ENCODE assay signal across 11 cellular contexts in genomic region chr1:1063261-1063944, GRCh38. TPM values are rescaled to one million over a fixed set of nuclear protein-coding genes. Genes with fewer than 3 reads are reported as not detected.
DNase-seq lines count a peak whose midpoint lies in the region; ATAC-seq and TF ChIP-seq lines count a peak whose summit lies in the region.
"Had no signal": no experiment of that assay in that cellular context is flagged by ENCODE, and none has a peak within 500 bp of the region (broad histone marks: within the 10 kb centered on the region; RNA-seq: fewer than 3 reads in every experiment).

No MANE protein-coding gene starts in this region.

- no peak overlapping the region; the same call in 1 of the 2 replicates for H3K27ac ChIP-seq in IMR-90 (ENCODE audit: insufficient read depth, low read length)
- H3K27ac ChIP-seq: uterus had no signal

- H3K9me3 Mint-ChIP-seq in activated T-cell treated with anti-CD3 and anti-CD28 coated beads, Interleukin-2, amount 50 U/mL, for 24 hours, result no peaks in the 10 kb centered on the region
- no peaks in the 10 kb centered on the region for H3K9me3 Mint-ChIP-seq in activated naive CD8-positive, alpha-beta T cell treated with anti-CD3 and anti-CD28 coated beads, Interleukin-2, amount 10 ng/mL, durations not matched to agents 7 days and 5 days

- H3K4me3 Mint-ChIP-seq in activated T-cell treated with anti-CD3 and anti-CD28 coated beads, Interleukin-2, amount 50 U/mL, for 24 hours, result peak overlapping the region; percentile 78
- H3K4me3 Mint-ChIP-seq in activated naive CD8-positive, alpha-beta T cell treated with anti-CD3 and anti-CD28 coated beads, Interleukin-2, amount 10 ng/mL, durations not matched to agents 7 days and 5 days, result peak overlapping the region; percentile 87

- ATAC-seq in IMR-90 (ENCODE audit: low read depth), result no peak
- ATAC-seq in activated naive CD8-positive, alpha-beta T cell treated with anti-CD3 and anti-CD28 coated beads, Interleukin-2, amount 10 ng/mL, durations not matched to agents 7 days and 5 days (ENCODE audit: low read depth), result no peak

- H3K36me3 Mint-ChIP-seq in activated T-cell treated with anti-CD3 and anti-CD28 coated beads, Interleukin-2, amount 50 U/mL, for 24 hours (ENCODE audit: low read depth), result peaks cover 18% of the 10 kb centered on the region
- H3K36me3 Mint-ChIP-seq in activated naive CD8-positive, alpha-beta T cell treated with anti-CD3 and anti-CD28 coated beads, Interleukin-2, amount 10 ng/mL, durations not matched to agents 7 days and 5 days, result peaks cover 11% of the 10 kb centered on the region

- dilution Hi-C loops in IMR-90 (cut with HindIII; ENCODE audit: low sequenced_read_pairs, unreplicated experiment), result no loop called here

- peaks cover 16% of the 10 kb centered on the region for H3K27me3 Mint-ChIP-seq in activated T-cell treated with anti-CD3 and anti-CD28 coated beads, Interleukin-2, amount 50 U/mL, for 24 hours
- H3K27me3 Mint-ChIP-seq in activated naive CD8-positive, alpha-beta T cell treated with anti-CD3 and anti-CD28 coated beads, Interleukin-2, amount 10 ng/mL, durations not matched to agents 7 days and 5 days, result peaks cover under 1% of the 10 kb centered on the region

- H4K91ac ChIP-seq in IMR-90 (ENCODE audit: insufficient read depth, low read depth, low read length), result no peak overlapping the region

- H3K79me1 ChIP-seq in IMR-90 (ENCODE audit: low read depth in 1 of 2, low read length in 2 of 2), result 0 out of 4 replicates have a peak, but pooled peaks cover 0 to 4% of the 10 kb centered on the region in 2 experiments

- POLR2A ChIA-PET in IMR-90 (lab: Charles Lee; ENCODE audit: unreplicated experiment), result no interaction called here
- POLR2A ChIA-PET in activated naive CD8-positive, alpha-beta T cell treated with anti-CD3 and anti-CD28 coated beads, Interleukin-2, amount 10 ng/mL, durations not matched to agents 7 days and 5 days (lab: Charles Lee), result interaction anchor here (0.9 to 5.0 kb wide), 8 partner anchors 11 to 312 kb away, joined by 3 to 46 read pairs (median 4); partner anchors contain the start of genes AURKAIP1, ISG15 and RNF223

- H3K23ac ChIP-seq in IMR-90 (ENCODE audit: low read depth, low read length), result no peak overlapping the region

- 0 out of 2 replicates have a peak overlapping the region, but pooled peaks have one; percentile 61 for H2BK20ac ChIP-seq in IMR-90 (ENCODE audit: low read depth, low read length)

- H3K18ac ChIP-seq in IMR-90 (ENCODE audit: low read depth, low read length), result no peak overlapping the region

- peak overlapping the region; percentile 100 for H2AK5ac ChIP-seq in IMR-90 (ENCODE audit: low read depth, low read length)

- 81% methylated on average over 7 of the region's 24 CpGs; no CpG with 5 or more reads in 1 of the 2 experiments for WGBS in IMR-90 (ENCODE audit: extremely low coverage in 2 of 2, insufficient read length in 1 of 2), 2 experiments

- no TSS peak for BruUV-seq in IMR-90 (replicated peaks; lab: Mats Ljungman, UMichigan)

- H3K27ac Mint-ChIP-seq in activated T-cell treated with anti-CD3 and anti-CD28 coated beads, Interleukin-2, amount 50 U/mL, for 24 hours, result peak overlapping the region; percentile 90
- peak overlapping the region; percentile 83 for H3K27ac Mint-ChIP-seq in activated naive CD8-positive, alpha-beta T cell treated with anti-CD3 and anti-CD28 coated beads, Interleukin-2, amount 10 ng/mL, durations not matched to agents 7 days and 5 days

- no peak for DNase-seq in activated T-cell treated with anti-CD3 and anti-CD28 coated beads, Interleukin-2, amount 50 U/mL, for 24 hours
- DNase-seq in activated T-cell treated with anti-CD3 and anti-CD28 coated beads, Interleukin-2, amount 50 U/mL, for 1 hour, result no peak
- no peak for DNase-seq in IMR-90
- no peak for DNase-seq in activated naive CD8-positive, alpha-beta T cell treated with anti-CD3 and anti-CD28 coated beads, Interleukin-2, amount 10 ng/mL, durations not matched to agents 7 days and 5 days
- no peak for DNase-seq in ecto neural progenitor cell (ENCODE audit: low spot score)
- DNase-seq in GOT3 (lab: John Stamatoyannopoulos, UW), result no peak
- no peak for DNase-seq in posterior vena cava (ENCODE audit: low spot score)

- H3K36me3 ChIP-seq in IMR-90 (ENCODE audit: control insufficient read depth, insufficient read depth, low read length), result no peaks in the 10 kb centered on the region
- no peaks in the 10 kb centered on the region for H3K36me3 ChIP-seq in skeletal muscle satellite cell (ENCODE audit: insufficient read depth, low read length)
- H3K36me3 ChIP-seq: uterus had no signal

- H3K14ac ChIP-seq in IMR-90 (replicated peaks; ENCODE audit: low read depth, low read length), result no peak overlapping the region; the same call in 1 of the 2 replicates

- H3K27me3 ChIP-seq in IMR-90 (ENCODE audit: control insufficient read depth, insufficient read depth, low read length) (peaks cover 4% of the 10 kb centered on the region; the same call in 1 of the 2 replicates), skeletal muscle satellite cell (ENCODE audit: control insufficient read depth, insufficient read depth, low read length) (peaks cover 22% of the 10 kb centered on the region)

- peak overlapping the region; percentile 52; the same call in 1 of the 3 replicates for H2BK15ac ChIP-seq in IMR-90 (ENCODE audit: low read depth, low read length)

- H2AK9ac ChIP-seq in IMR-90 (replicated peaks; ENCODE audit: low read depth, low read length, poor library complexity), result peak overlapping the region; percentile 96

- 0 out of 2 replicates have a peak, but pooled peaks cover 4% of the 10 kb centered on the region for H3K9me1 ChIP-seq in IMR-90 (ENCODE audit: insufficient read depth, low read length)

- no peak for TF ChIP-seq POLR2A in IMR-90 (IDR thresholded peaks at IDR 0.05; ENCODE audit: low read depth, low read length)

- H3K4ac ChIP-seq in IMR-90 (ENCODE audit: low read depth, low read length), result peak overlapping the region; percentile 67

- H2BK5ac ChIP-seq in IMR-90 (ENCODE audit: low read depth, low read length, poor library complexity, severe bottlenecking), result peak overlapping the region; percentile 35

- peak overlapping the region; percentile 87 for H2AFZ ChIP-seq in IMR-90 (replicated peaks; ENCODE audit: low read length, poor library complexity)

- H3K9me3 ChIP-seq in IMR-90 (ENCODE audit: control insufficient read depth, insufficient read depth, low read length) (no peaks in the 10 kb centered on the region), skeletal muscle satellite cell (replicated peaks; ENCODE audit: low read length) (no peaks in the 10 kb centered on the region)
- H3K9me3 ChIP-seq: uterus had no signal

- no peak overlapping the region for H3K4me3 ChIP-seq in IMR-90 (ENCODE audit: insufficient read depth, low read depth, low read length)
- H3K4me3 ChIP-seq in skeletal muscle satellite cell (ENCODE audit: low read length), result no peak overlapping the region
- H3K4me3 ChIP-seq: uterus had no signal

- no peak overlapping the region for H4K5ac ChIP-seq in IMR-90 (ENCODE audit: low read depth, low read length)

- TF ChIP-seq RAD21 in IMR-90 (IDR thresholded peaks at IDR 0.05; ENCODE audit: low read length), result no peak

- no peaks in the 10 kb centered on the region for H4K20me1 ChIP-seq in IMR-90 (ENCODE audit: insufficient read depth, low read length)

- TF ChIP-seq CTCF in IMR-90 (conservative IDR thresholded peaks at IDR 0.05; ENCODE audit: low read depth, low read length), result no peak

- H3K9ac ChIP-seq in IMR-90 (ENCODE audit: low read depth, low read length) (no peak overlapping the region), skeletal muscle satellite cell (ENCODE audit: low read depth, low read length) (no peak overlapping the region)

- in situ Hi-C loops in IMR-90 (cut with MboI; ENCODE audit: low sequenced_read_pairs), result no loop called here

- H3K4me2 ChIP-seq in IMR-90 (ENCODE audit: low read depth, low read length) (no peak overlapping the region), skeletal muscle satellite cell (ENCODE audit: low read length) (peak overlapping the region; percentile 74)

- H3K56ac ChIP-seq in IMR-90 (ENCODE audit: extremely low read depth, insufficient read depth, low read length), result no peak overlapping the region

- intact Hi-C loops in IMR-90 (cut with micrococcal nuclease), result loop anchor here (1.0 kb wide), 1 partner anchor 79 kb away; no protein-coding TSS in a partner anchor
- intact Hi-C loops in posterior vena cava (cut with DNase I), result loop anchor here in 1 of 2 donors (5.0 kb wide), 1 partner anchor 81 kb away; the partner anchor contains the start of gene PERM1

- H3K4me1 Mint-ChIP-seq in activated T-cell treated with anti-CD3 and anti-CD28 coated beads, Interleukin-2, amount 50 U/mL, for 24 hours (ENCODE audit: low read depth), result peaks cover 57% of the 10 kb centered on the region
- peaks cover 18% of the 10 kb centered on the region for H3K4me1 Mint-ChIP-seq in activated naive CD8-positive, alpha-beta T cell treated with anti-CD3 and anti-CD28 coated beads, Interleukin-2, amount 10 ng/mL, durations not matched to agents 7 days and 5 days

- peak overlapping the region; percentile 26; the same call in 1 of the 2 replicates for H2BK120ac ChIP-seq in IMR-90 (ENCODE audit: low read depth, low read length)

- H4K8ac ChIP-seq in IMR-90 (ENCODE audit: low read depth in 2 of 2, low read length in 2 of 2), result peak overlapping the region in 1 of 2 experiments; percentile 69; a peak in 1 of 4 replicates

- peaks cover 15% of the 10 kb centered on the region for H3K4me1 ChIP-seq in IMR-90 (ENCODE audit: control insufficient read depth, insufficient read depth, low read length)
- H3K4me1 ChIP-seq in skeletal muscle satellite cell (ENCODE audit: control insufficient read depth, insufficient read depth, low read length), result peaks cover 21% of the 10 kb centered on the region

- CTCF ChIA-PET in IMR-90 (lab: Yijun Ruan, JAX), result interaction anchor here (2.3 kb wide), 1 partner anchor 79 kb away, joined by 9 read pairs; no protein-coding TSS in a partner anchor

RNA-seq across cellular contexts. Expression of gene RNF223, which starts 10.7 kb away (rescaled TPM):
- total RNA-seq in IMR-90 (2012; rRNA removed) (not detected in 2 replicates), posterior vena cava (not detected)
- not detected in 2 replicates for polyA plus RNA-seq in IMR-90 (2012; rRNA removed)
- not detected in 2 replicates for polyA plus RNA-seq in IMR-90 (2012; cell fraction: cytosol; rRNA removed)
- not detected in 2 replicates for polyA plus RNA-seq in IMR-90 (2012; cell fraction: nucleus; rRNA removed; ENCODE audit: low replicate concordance)
- not detected for total RNA-seq in activated naive CD8-positive, alpha-beta T cell treated with anti-CD3 and anti-CD28 coated beads, Interleukin-2, amount 10 ng/mL, durations not matched to agents 7 days and 5 days
- total RNA-seq in skeletal muscle satellite cell (2012; rRNA removed), result not detected in 2 replicates
- total RNA-seq: LHCN-M2, omental fat pad, uterus had no signal

RNA-seq across cellular contexts. Expression of gene AGRN, which starts 43.5 kb away (rescaled TPM):
- total RNA-seq in IMR-90 (2012; rRNA removed) (8.1 and 11.4 TPM in 2 replicates), posterior vena cava (10 to 100 TPM; 18.8 to 26.8 TPM)
- 115 and 124 TPM in 2 replicates for polyA plus RNA-seq in IMR-90 (2012; rRNA removed)
- polyA plus RNA-seq in IMR-90 (2012; cell fraction: cytosol; rRNA removed), result 128 and 199 TPM in 2 replicates
- 291 and 688 TPM in 2 replicates for polyA plus RNA-seq in IMR-90 (2012; cell fraction: nucleus; rRNA removed; ENCODE audit: low replicate concordance)
- 10 to 100 TPM; 18.8 to 19.3 TPM for total RNA-seq in activated naive CD8-positive, alpha-beta T cell treated with anti-CD3 and anti-CD28 coated beads, Interleukin-2, amount 10 ng/mL, durations not matched to agents 7 days and 5 days
- 15.2 and 22.5 TPM in 2 replicates for total RNA-seq in skeletal muscle satellite cell (2012; rRNA removed)

RNA-seq across cellular contexts. Expression of gene ISG15, which starts 50.1 kb away (rescaled TPM):
- 92.2 and 105 TPM in 2 replicates for total RNA-seq in IMR-90 (2012; rRNA removed)
- 99.1 and 138 TPM in 2 replicates for polyA plus RNA-seq in IMR-90 (2012; rRNA removed)
- polyA plus RNA-seq in IMR-90 (2012; cell fraction: cytosol; rRNA removed), result 153 and 262 TPM in 2 replicates
- polyA plus RNA-seq in IMR-90 (2012; cell fraction: nucleus; rRNA removed; ENCODE audit: low replicate concordance), result 50.0 and 115 TPM in 2 replicates
- total RNA-seq in activated naive CD8-positive, alpha-beta T cell treated with anti-CD3 and anti-CD28 coated beads, Interleukin-2, amount 10 ng/mL, durations not matched to agents 7 days and 5 days, result 100 to 1,000 TPM; 425 to 457 TPM
- total RNA-seq in skeletal muscle satellite cell (2012; rRNA removed), result 76.8 and 83.0 TPM in 2 replicates
- total RNA-seq in posterior vena cava, result 10 to 100 TPM; 22.9 to 47.3 TPM

RNA-seq across cellular contexts. Expression of gene C1orf159, which starts 52.5 kb away (rescaled TPM):
- 2.5 and 2.9 TPM in 2 replicates for total RNA-seq in IMR-90 (2012; rRNA removed)
- 12.6 and 15.5 TPM in 2 replicates for polyA plus RNA-seq in IMR-90 (2012; rRNA removed)
- 8.0 and 11.2 TPM in 2 replicates for polyA plus RNA-seq in IMR-90 (2012; cell fraction: cytosol; rRNA removed)
- 44.8 and 112 TPM in 2 replicates for polyA plus RNA-seq in IMR-90 (2012; cell fraction: nucleus; rRNA removed; ENCODE audit: low replicate concordance)
- total RNA-seq in activated naive CD8-positive, alpha-beta T cell treated with anti-CD3 and anti-CD28 coated beads, Interleukin-2, amount 10 ng/mL, durations not matched to agents 7 days and 5 days, result 10 to 100 TPM; 22.7 to 23.0 TPM
- 7.9 and 11.6 TPM in 2 replicates for total RNA-seq in skeletal muscle satellite cell (2012; rRNA removed)
- 1 to 10 TPM; 6.7 to 7.4 TPM for total RNA-seq in posterior vena cava
